Comparison of ENCODE assay signal across 24 cellular contexts in genomic region chr4:156865391-156865790, GRCh38.
"Had no signal": no experiment of that assay in that cellular context is flagged by ENCODE, and none has a peak within 500 bp of the region (broad histone marks: within the 10 kb centered on the region; RNA-seq: fewer than 3 reads in every experiment).

No MANE protein-coding gene starts in this region.

- H3K4me1 Mint-ChIP-seq: activated naive CD8-positive, alpha-beta T cell treated with anti-CD3 and anti-CD28 coated beads, Interleukin-2, amount 50 U/mL, for 24 hours had no signal

- H3K27ac Mint-ChIP-seq: activated CD8-positive, alpha-beta T cell treated with anti-CD3 and anti-CD28 coated beads, Interleukin-2, amount 10 ng/mL, durations not matched to agents 7 days and 5 days; activated naive CD8-positive, alpha-beta T cell treated with anti-CD3 and anti-CD28 coated beads, Interleukin-2, amount 50 U/mL, for 24 hours; activated T-helper 1 cell treated with anti-CD3 and anti-CD28 coated beads, Interleukin-12 subunit alpha, Interleukin-12 subunit beta, Interleukin-2, Interleukin-4 antibody, amounts not matched to agents 30 ng/mL and 10 ng/mL and 1 ng/mL, durations not matched to agents 14 hours and 24 hours and 36 hours; natural killer cell treated with Interleukin-12 subunit alpha and Interleukin-12 subunit beta and Interleukin-15 and Interleukin-18, amount 100 ng/mL, for 72 hours had no signal

- H3K27ac ChIP-seq: body of pancreas, cardiac muscle cell, gastrocnemius medialis, ovary, prostate gland, testis, vagina, WERI-Rb-1 had no signal

- H3K27me3 ChIP-seq: body of pancreas, cardiac muscle cell, gastrocnemius medialis, ovary, testis, vagina had no signal

- FAIRE-seq: islet of Langerhans had no signal

- H3K9me3 ChIP-seq: body of pancreas, gastrocnemius medialis, ovary, prostate gland, testis, vagina had no signal

- H3K4me3 Mint-ChIP-seq: activated CD8-positive, alpha-beta T cell treated with anti-CD3 and anti-CD28 coated beads, Interleukin-2, amount 10 ng/mL, durations not matched to agents 7 days and 5 days; activated naive CD8-positive, alpha-beta T cell treated with anti-CD3 and anti-CD28 coated beads, Interleukin-2, amount 50 U/mL, for 24 hours; activated T-helper 1 cell treated with anti-CD3 and anti-CD28 coated beads, Interleukin-12 subunit alpha, Interleukin-12 subunit beta, Interleukin-2, Interleukin-4 antibody, amounts not matched to agents 30 ng/mL and 10 ng/mL and 1 ng/mL, durations not matched to agents 14 hours and 24 hours and 36 hours; natural killer cell treated with Interleukin-12 subunit alpha and Interleukin-12 subunit beta and Interleukin-15 and Interleukin-18, amount 100 ng/mL, for 72 hours had no signal

- H3K36me3 Mint-ChIP-seq: natural killer cell treated with Interleukin-12 subunit alpha and Interleukin-12 subunit beta and Interleukin-15 and Interleukin-18, amount 100 ng/mL, for 72 hours had no signal

- H3K9me3 Mint-ChIP-seq: activated T-helper 1 cell treated with anti-CD3 and anti-CD28 coated beads, Interleukin-12 subunit alpha, Interleukin-12 subunit beta, Interleukin-2, Interleukin-4 antibody, amounts not matched to agents 30 ng/mL and 10 ng/mL and 1 ng/mL, durations not matched to agents 14 hours and 24 hours and 36 hours had no signal

- ATAC-seq: activated CD8-positive, alpha-beta T cell treated with anti-CD3 and anti-CD28 coated beads, Interleukin-2, amount 10 ng/mL, durations not matched to agents 7 days and 5 days; activated naive CD8-positive, alpha-beta T cell treated with anti-CD3 and anti-CD28 coated beads, Interleukin-2, amount 50 U/mL, for 24 hours; body of pancreas; gastrocnemius medialis; left ventricle myocardium superior; natural killer cell treated with Interleukin-12 subunit alpha and Interleukin-12 subunit beta and Interleukin-15 and Interleukin-18, amount 100 ng/mL, for 72 hours had no signal

- H3K27me3 Mint-ChIP-seq: activated naive CD8-positive, alpha-beta T cell treated with anti-CD3 and anti-CD28 coated beads, Interleukin-2, amount 50 U/mL, for 24 hours; natural killer cell treated with Interleukin-12 subunit alpha and Interleukin-12 subunit beta and Interleukin-15 and Interleukin-18, amount 100 ng/mL, for 72 hours had no signal

- H3K36me3 ChIP-seq: cardiac muscle cell, gastrocnemius medialis, ovary, prostate gland, vagina, WERI-Rb-1 had no signal

- H3K4me3 ChIP-seq: body of pancreas, cardiac muscle cell, gastrocnemius medialis, ovary, prostate gland, testis, vagina had no signal

- H3K4me1 ChIP-seq: body of pancreas, gastrocnemius medialis, prostate gland, testis had no signal

- DNase-seq: activated CD4-positive, alpha-beta T cell treated with anti-CD3 and anti-CD28 coated beads, Interleukin-2, amount 50 U/mL, for 1 hour; activated CD4-positive, CD25-positive, alpha-beta regulatory T cell treated with anti-CD3 and anti-CD28 coated beads, Interleukin-2, amount 50 U/mL, for 72 hours; activated CD8-positive, alpha-beta T cell treated with anti-CD3 and anti-CD28 coated beads, Interleukin-2, amount 10 ng/mL, durations not matched to agents 7 days and 5 days; activated gamma-delta T cell; activated naive CD4-positive, alpha-beta T cell treated with anti-CD3 and anti-CD28 coated beads, Interleukin-2, amount 50 U/mL, for 16 hours; activated naive CD8-positive, alpha-beta T cell treated with anti-CD3 and anti-CD28 coated beads, Interleukin-2, amount 50 U/mL, for 24 hours; body of pancreas; dermis blood vessel endothelial cell; effector CD8-positive, alpha-beta T cell; gastrocnemius medialis; left ventricle myocardium superior; mammary epithelial cell; ovary; stimulated activated CD4-positive, alpha-beta T cell treated with anti-CD3 and anti-CD28 coated beads, Interleukin-4, amount 100 ng/mL, for 1 hour; stimulated activated naive CD4-positive, alpha-beta T cell; testis; trophoblast cell; WERI-Rb-1 had no signal
